Comparison of ENCODE assay signal across 23 cellular contexts in genomic region chr20:33668791-33669155, GRCh38. TPM values are rescaled to one million over a fixed set of nuclear protein-coding genes. Genes with fewer than 3 reads are reported as not detected.
A peak's percentile ranks its signal among the peaks of the same experiment; 100 is the strongest.
DNase-seq lines count a peak whose midpoint lies in the region; ATAC-seq and TF ChIP-seq lines count a peak whose summit lies in the region.
"Had no signal": no experiment of that assay in that cellular context is flagged by ENCODE, and none has a peak within 500 bp of the region (broad histone marks: within the 10 kb centered on the region; RNA-seq: fewer than 3 reads in every experiment).

No MANE protein-coding gene starts in this region.

- H3K9me3 ChIP-seq in CD4-positive, alpha-beta T cell (ENCODE audit: control insufficient read depth, low read length) = no peaks in the 10 kb centered on the region
- H3K9me3 ChIP-seq: adrenal gland, heart left ventricle, lower lobe of right lung, upper lobe of left lung had no signal

- CTCF ChIA-PET in CD4-positive, alpha-beta T cell (lab: Charles Lee) = interaction anchor here (1.2 to 3.3 kb wide), 20 partner anchors 9 to 296 kb away, joined by 3 to 30 read pairs (median 7); partner anchors contain the start of genes CBFA2T2, E2F1, PXMP4 and SNTA1

- peak overlapping the region; percentile 80 for H3K4me3 Mint-ChIP-seq in T-helper 2 cell treated with Interferon-gamma antibody and Interleukin-4, amounts not matched to agents 5 μg/mL and 100 μg/mL, for 36 hours
- peak overlapping the region; percentile 75 for H3K4me3 Mint-ChIP-seq in CD4-positive, alpha-beta T cell
- H3K4me3 Mint-ChIP-seq in immature natural killer cell = peak overlapping the region in 4 of 5 donors; percentile 25 to 85 (median 40)

- H3K27me3 ChIP-seq in CD4-positive, alpha-beta T cell (ENCODE audit: control insufficient read depth, insufficient read depth, low read length) = no peaks in the 10 kb centered on the region
- H3K27me3 ChIP-seq: adrenal gland, heart left ventricle, upper lobe of left lung had no signal

- H3K9me3 Mint-ChIP-seq in T-helper 2 cell treated with Interferon-gamma antibody and Interleukin-4, amounts not matched to agents 5 μg/mL and 100 μg/mL, for 36 hours = no peaks in the 10 kb centered on the region
- no peaks in the 10 kb centered on the region for H3K9me3 Mint-ChIP-seq in CD4-positive, alpha-beta T cell
- no peaks in the 10 kb centered on the region for H3K9me3 Mint-ChIP-seq in immature natural killer cell

- peaks cover 8% of the 10 kb centered on the region for H3K36me3 Mint-ChIP-seq in T-helper 2 cell treated with Interferon-gamma antibody and Interleukin-4, amounts not matched to agents 5 μg/mL and 100 μg/mL, for 36 hours (ENCODE audit: low read depth)
- H3K36me3 Mint-ChIP-seq in CD4-positive, alpha-beta T cell (ENCODE audit: low read depth) = no peaks in the 10 kb centered on the region
- H3K36me3 Mint-ChIP-seq in immature natural killer cell = no peaks in the 10 kb centered on the region

- H3K4me1 Mint-ChIP-seq in T-helper 2 cell treated with Interferon-gamma antibody and Interleukin-4, amounts not matched to agents 5 μg/mL and 100 μg/mL, for 36 hours (ENCODE audit: low read depth) = peaks cover 39% of the 10 kb centered on the region
- peaks cover 37% of the 10 kb centered on the region for H3K4me1 Mint-ChIP-seq in CD4-positive, alpha-beta T cell (ENCODE audit: low read depth)
- H3K4me1 Mint-ChIP-seq in immature natural killer cell = peaks cover 40% of the 10 kb centered on the region in 2 donors

- no peaks in the 10 kb centered on the region for H3K27me3 Mint-ChIP-seq in T-helper 2 cell treated with Interferon-gamma antibody and Interleukin-4, amounts not matched to agents 5 μg/mL and 100 μg/mL, for 36 hours (ENCODE audit: low read depth)
- H3K27me3 Mint-ChIP-seq in CD4-positive, alpha-beta T cell = no peaks in the 10 kb centered on the region
- peaks cover 3 to 5% (median 4%) of the 10 kb centered on the region in 3 donors for H3K27me3 Mint-ChIP-seq in immature natural killer cell (ENCODE audit: low read depth in 3 of 3)

- no peak for DNase-seq in T-helper 2 cell treated with Interferon-gamma antibody and Interleukin-4, amounts not matched to agents 5 μg/mL and 100 μg/mL, for 36 hours (ENCODE audit: low spot score)
- DNase-seq in T-helper 2 cell = no peak
- no peak for DNase-seq in CD4-positive, alpha-beta T cell
- no peak for DNase-seq in immature natural killer cell
- DNase-seq in GM03348 (ENCODE audit: low spot score) = no peak
- DNase-seq: activated CD8-positive, alpha-beta memory T cell treated with anti-CD3 and anti-CD28 coated beads, Interleukin-2, amount 50 U/mL, for 48 hours; central memory CD4-positive, alpha-beta T cell; effector memory CD4-positive, alpha-beta T cell; EL; Kasumi-1; lower lobe of right lung; NCI-H1105 treated with DMSO at 0.1 percent for 48 hours; NCI-H82; RPMI8226; T-helper 1 cell; upper lobe of left lung had no signal

- no peak overlapping the region for H3K27ac ChIP-seq in CD4-positive, alpha-beta T cell (ENCODE audit: low read depth, low read length)
- H3K27ac ChIP-seq in VCaP = peak overlapping the region; percentile 98
- H3K27ac ChIP-seq: lower lobe of right lung had no signal

- no peak for ATAC-seq in CD4-positive, alpha-beta T cell (ENCODE audit: poor library complexity)
- no peak for ATAC-seq in HG03565 (IDR thresholded peaks at IDR 0.05; ENCODE audit: unreplicated experiment)
- ATAC-seq in HG03460 (IDR thresholded peaks at IDR 0.05; ENCODE audit: unreplicated experiment) = no peak
- ATAC-seq: HCT116, heart left ventricle, lower lobe of right lung had no signal

- TF ChIP-seq CTCF in CD4-positive, alpha-beta T cell (IDR thresholded peaks at IDR 0.05) = no peak
- TF ChIP-seq CTCF in VCaP (conservative IDR thresholded peaks at IDR 0.05) = no peak

- POLR2A ChIA-PET in CD4-positive, alpha-beta T cell (lab: Charles Lee) = interaction anchor here (1.0 to 4.0 kb wide), 7 partner anchors 11 to 225 kb away, joined by 3 to 45 read pairs (median 23); partner anchors contain the start of genes CBFA2T2, PXMP4, SNTA1 and ZNF341

- intact Hi-C loops in CD4-positive, alpha-beta T cell (cut with DNase I, micrococcal nuclease) = loop anchor here (1.0 to 10.0 kb wide), 4 partner anchors 66 to 1714 kb away; partner anchors contain the start of genes PDRG1 (in 1 of the 2) and ZNF341 (in 1 of the 2)

- H3K27ac Mint-ChIP-seq in T-helper 2 cell treated with Interferon-gamma antibody and Interleukin-4, amounts not matched to agents 5 μg/mL and 100 μg/mL, for 36 hours = no peak overlapping the region
- H3K27ac Mint-ChIP-seq in CD4-positive, alpha-beta T cell = no peak overlapping the region
- H3K27ac Mint-ChIP-seq in immature natural killer cell = peak overlapping the region in 3 of 6 donors; percentile 57 to 74 (median 62)

RNA-seq across cellular contexts. Expression of gene ACTL10, which starts 2.0 kb away (rescaled TPM):
- under 1 TPM; 0.28 to 0.55 TPM for total RNA-seq in CD4-positive, alpha-beta T cell
- polyA plus RNA-seq in immature natural killer cell = 1 to 10 TPM; 3.4 to 7.0 (median 3.9) TPM
- polyA plus RNA-seq: neural cell had no signal

RNA-seq across cellular contexts. Expression of gene NECAB3, which starts 5.5 kb away (rescaled TPM):
- total RNA-seq in CD4-positive, alpha-beta T cell = 1 to 10 TPM; 8.7 to 9.2 TPM
- polyA plus RNA-seq in immature natural killer cell = 1 to 10 TPM; 2.5 to 3.8 (median 2.9) TPM

RNA-seq across cellular contexts. Expression of gene C20orf144, which starts 6.6 kb away (rescaled TPM):
- total RNA-seq in CD4-positive, alpha-beta T cell = under 1 TPM; 0.17 to 0.19 TPM
- polyA plus RNA-seq in immature natural killer cell = under 1 TPM in 2 of 3 donors, not detected in 1; 0.13 to 0.22 TPM
- total RNA-seq: lower lobe of right lung, upper lobe of left lung had no signal
- polyA plus RNA-seq: neural cell had no signal

RNA-seq across cellular contexts. Expression of gene E2F1, which starts 17.4 kb away (rescaled TPM):
- 1 to 10 TPM; 1.2 to 1.6 TPM for total RNA-seq in CD4-positive, alpha-beta T cell
- polyA plus RNA-seq in immature natural killer cell = 1 to 10 TPM; 1.5 to 2.5 (median 1.8) TPM

RNA-seq across cellular contexts. Expression of gene PXMP4, which starts 51.3 kb away (rescaled TPM):
- 1 to 10 TPM; 3.6 to 4.1 TPM for total RNA-seq in CD4-positive, alpha-beta T cell
- 10 to 100 TPM in 2 of 3 donors, 1 to 10 TPM in 1; 6.8 to 16.6 (median 14.1) TPM for polyA plus RNA-seq in immature natural killer cell
